In genomic region chr4:86015412-86016350, GRCh38 we compare ENCODE assay signal across 25 cellular contexts.
DNase-seq lines count a peak whose midpoint lies in the region; FAIRE-seq and TF ChIP-seq lines count a peak whose summit lies in the region.
"Had no signal": no experiment of that assay in that cellular context is flagged by ENCODE, and none has a peak within 500 bp of the region (broad histone marks: within the 10 kb centered on the region; RNA-seq: fewer than 3 reads in every experiment).

No MANE protein-coding gene starts in this region.

- H3K27ac ChIP-seq in osteoblast (ENCODE audit: low read depth, low read length), result no peak overlapping the region
- no peak overlapping the region for H3K27ac ChIP-seq in mesenchymal stem cell (ENCODE audit: low read length, poor library complexity, severe bottlenecking)
- H3K27ac ChIP-seq: breast epithelium, lower lobe of right lung, skin epidermis had no signal

- H3K27ac Mint-ChIP-seq in HFFc6, result no peak overlapping the region
- H3K27ac Mint-ChIP-seq: activated naive CD8-positive, alpha-beta T cell; activated T-helper 1 cell treated with anti-CD3 and anti-CD28 coated beads, Interleukin-12 subunit alpha, Interleukin-12 subunit beta, Interleukin-2, Interleukin-4 antibody, amounts not matched to agents 30 ng/mL and 10 ng/mL and 1 ng/mL, durations not matched to agents 14 hours and 24 hours and 36 hours had no signal

- H4K20me1 ChIP-seq in osteoblast (ENCODE audit: insufficient read depth, low read length), result no peaks in the 10 kb centered on the region

- peak; percentile 18 for FAIRE-seq in GM18507 (lab: Jason Lieb, UNC)
- FAIRE-seq: G401.6, HepG2 had no signal

- no peak overlapping the region for H4K8ac ChIP-seq in mesenchymal stem cell (ENCODE audit: low read length)

- H4K91ac ChIP-seq in mesenchymal stem cell (ENCODE audit: low read length), result no peak overlapping the region

- H3K23ac ChIP-seq in mesenchymal stem cell (ENCODE audit: low read length in 2 of 2), result no peak overlapping the region

- no peak overlapping the region for H3K9ac ChIP-seq in mesenchymal stem cell (ENCODE audit: low read length)

- H2BK12ac ChIP-seq in mesenchymal stem cell (ENCODE audit: low read length in 2 of 2), result no peak overlapping the region

- no peak overlapping the region for H3K18ac ChIP-seq in mesenchymal stem cell (ENCODE audit: low read depth in 1 of 2, low read length in 2 of 2)

- H3K4me2 ChIP-seq in osteoblast (ENCODE audit: insufficient read depth, low read length) (peak overlapping the region; percentile 40), mesenchymal stem cell (ENCODE audit: low read length, poor library complexity, severe bottlenecking) (no peak overlapping the region)

- no peaks in the 10 kb centered on the region; the same call in 1 of the 2 replicates for H3K36me3 Mint-ChIP-seq in HFFc6 (ENCODE audit: low read depth)
- H3K36me3 Mint-ChIP-seq: activated naive CD8-positive, alpha-beta T cell had no signal

- no peak overlapping the region for H2BK5ac ChIP-seq in mesenchymal stem cell (ENCODE audit: low read depth, low read length, poor library complexity, severe bottlenecking)

- 78% methylated on average over 1 of the region's 2 CpGs for WGBS in mesenchymal stem cell

- H3K27me3 ChIP-seq in osteoblast (ENCODE audit: insufficient read depth, low read length) (no peaks in the 10 kb centered on the region), mesenchymal stem cell (ENCODE audit: control insufficient read depth in 1 of 2, insufficient read depth in 1 of 2, low read length in 2 of 2) (no peaks in the 10 kb centered on the region)
- H3K27me3 ChIP-seq: breast epithelium had no signal

- no peak for TF ChIP-seq CTCF in osteoblast (IDR thresholded peaks at IDR 0.05; ENCODE audit: extremely low read depth, low read depth, low read length)
- TF ChIP-seq CTCF in HFFc6 (IDR thresholded peaks at IDR 0.05), result no peak

- H3K4me1 ChIP-seq in osteoblast (ENCODE audit: insufficient read depth, low read length) (peaks cover 50% of the 10 kb centered on the region), mesenchymal stem cell (ENCODE audit: control insufficient read depth, insufficient read depth, low read depth, low read length) (peaks cover 2% of the 10 kb centered on the region)
- H3K4me1 ChIP-seq: breast epithelium, lower lobe of right lung had no signal

- H3K4me3 ChIP-seq in osteoblast (ENCODE audit: insufficient read depth, low read length), result no peak overlapping the region
- no peak overlapping the region for H3K4me3 ChIP-seq in mesenchymal stem cell (ENCODE audit: insufficient read depth in 1 of 2, low read depth in 1 of 2, low read length in 2 of 2)
- H3K4me3 ChIP-seq: breast epithelium, lower lobe of right lung, skin epidermis had no signal

- H2BK120ac ChIP-seq in mesenchymal stem cell (ENCODE audit: low read depth, low read length), result no peak overlapping the region

- H3K9me3 ChIP-seq in osteoblast (ENCODE audit: low read depth, low read length) (no peaks in the 10 kb centered on the region), mesenchymal stem cell (ENCODE audit: control insufficient read depth, low read length) (no peaks in the 10 kb centered on the region)
- H3K9me3 ChIP-seq: breast epithelium, lower lobe of right lung had no signal

- H3K36me3 ChIP-seq in osteoblast (ENCODE audit: insufficient read depth, low read length) (no peaks in the 10 kb centered on the region), mesenchymal stem cell (ENCODE audit: control insufficient read depth in 1 of 2, insufficient read depth in 2 of 2, low read depth in 1 of 2, low read length in 2 of 2) (no peaks in the 10 kb centered on the region)
- H3K36me3 ChIP-seq: breast epithelium, lower lobe of right lung had no signal

- no peak overlapping the region for H2AK5ac ChIP-seq in mesenchymal stem cell (ENCODE audit: low read length, severe bottlenecking)

- H3K27me3 Mint-ChIP-seq in HFFc6 (ENCODE audit: insufficient read depth), result peaks cover 2% of the 10 kb centered on the region; the same call in 1 of the 2 replicates
- H3K27me3 Mint-ChIP-seq: activated naive CD8-positive, alpha-beta T cell had no signal

- H3K9me3 Mint-ChIP-seq in HFFc6, result no peaks in the 10 kb centered on the region
- H3K9me3 Mint-ChIP-seq: activated T-helper 1 cell treated with anti-CD3 and anti-CD28 coated beads, Interleukin-12 subunit alpha, Interleukin-12 subunit beta, Interleukin-2, Interleukin-4 antibody, amounts not matched to agents 30 ng/mL and 10 ng/mL and 1 ng/mL, durations not matched to agents 14 hours and 24 hours and 36 hours had no signal

- no peak overlapping the region for H2AFZ ChIP-seq in osteoblast (ENCODE audit: low read length)
- no peak overlapping the region for H2AFZ ChIP-seq in mesenchymal stem cell (ENCODE audit: low read depth, low read length)

- H3K79me1 ChIP-seq in mesenchymal stem cell (replicated peaks; ENCODE audit: low read length, poor library complexity, severe bottlenecking), result no peaks in the 10 kb centered on the region

- DNase-seq in GM18507 (ENCODE audit: extremely low spot score, insufficient read length, low read depth), result no peak
- peak; percentile 20 for DNase-seq in LHCN-M2 (ENCODE audit: low read depth)
- DNase-seq in brain pericyte (ENCODE audit: low read depth, low spot score), result peak; percentile 53
- no peak for DNase-seq in osteoblast (ENCODE audit: insufficient read length, low spot score, missing footprints)
- DNase-seq in NCI-H510A (lab: John Stamatoyannopoulos, UW), result no peak
- DNase-seq in mesenchymal stem cell, result no peak
- no peak for DNase-seq in activated T-cell treated with anti-CD3 and anti-CD28 coated beads, Interleukin-2, amount 50 U/mL, for 48 hours
- no peak for DNase-seq in HFFc6
- DNase-seq: activated CD4-positive, CD25-positive, alpha-beta regulatory T cell; activated CD8-positive, alpha-beta memory T cell treated with anti-CD3 and anti-CD28 coated beads for 24 hours; AML-193; Calu3; dermis blood vessel endothelial cell; erythroblast; lower lobe of right lung; NCI-H187; NCI-H446; stimulated activated CD8-positive, alpha-beta memory T cell treated with anti-CD3 and anti-CD28 coated beads, Interleukin-4, amount 100 ng/mL, for 48 hours; substantia nigra had no signal

- H3K4ac ChIP-seq in mesenchymal stem cell (ENCODE audit: low read depth in 1 of 2, low read length in 2 of 2), result no peak overlapping the region

- peaks cover 57% of the 10 kb centered on the region for H3K4me1 Mint-ChIP-seq in HFFc6 (ENCODE audit: low read depth)

- H3K79me2 ChIP-seq in osteoblast (ENCODE audit: insufficient read depth, low read length), result no peaks in the 10 kb centered on the region

- no peak overlapping the region for H3K14ac ChIP-seq in mesenchymal stem cell (ENCODE audit: low read length in 2 of 2)

- no peak overlapping the region for H3K4me3 Mint-ChIP-seq in HFFc6
- H3K4me3 Mint-ChIP-seq: activated naive CD8-positive, alpha-beta T cell; activated T-helper 1 cell treated with anti-CD3 and anti-CD28 coated beads, Interleukin-12 subunit alpha, Interleukin-12 subunit beta, Interleukin-2, Interleukin-4 antibody, amounts not matched to agents 30 ng/mL and 10 ng/mL and 1 ng/mL, durations not matched to agents 14 hours and 24 hours and 36 hours had no signal

- no peak overlapping the region for H2BK15ac ChIP-seq in mesenchymal stem cell (ENCODE audit: low read depth, poor library complexity, severe bottlenecking)

Comparison
In these comparisons a context has a peak if more than half of its experiments do, and no peak if none do; other contexts are left out.
1. DNase-seq: peak in LHCN-M2 (single experiment) and brain pericyte (single experiment); none in GM18507 (single experiment), osteoblast (single experiment), NCI-H510A (single experiment), mesenchymal stem cell (single experiment), activated T-cell treated with anti-CD3 and anti-CD28 coated beads, Interleukin-2, amount 50 U/mL, for 48 hours (0 of 2) and HFFc6 (single experiment).